ENCODE assay signal across 7 cellular contexts in genomic region chr1:143503048-143503447, GRCh38.
DNase-seq lines count a peak whose midpoint lies in the region; ATAC-seq and TF ChIP-seq lines count a peak whose summit lies in the region.
"Not testable (repeated sequence)": the region's sequence is repeated elsewhere in the genome, so short reads cannot be mapped to it uniquely, and the experiment has no call there.

No MANE protein-coding gene starts in this region.

- not testable (repeated sequence) for TF ChIP-seq CTCF in Caco-2 (IDR thresholded peaks at IDR 0.05; ENCODE audit: insufficient read depth in 1 of 2, low read depth in 1 of 2, low read length in 1 of 2, severe bottlenecking in 1 of 2, unreplicated experiment in 1 of 2); activated CD8-positive, alpha-beta T cell treated with anti-CD3 and anti-CD28 coated beads for 36 hours (IDR thresholded peaks at IDR 0.05)

- not testable (repeated sequence) for H3K27me3 ChIP-seq in Caco-2 (replicated peaks; ENCODE audit: control insufficient read depth, insufficient read depth, low read length)

- DNase-seq in Caco-2; T-helper 2 cell treated with Interferon-gamma antibody and Interleukin-4, amounts not matched to agents 5 μg/mL and 100 μg/mL, for 36 hours (ENCODE audit: low spot score); activated CD8-positive, alpha-beta T cell treated with anti-CD3 and anti-CD28 coated beads for 36 hours; activated naive CD4-positive, alpha-beta T cell treated with anti-CD3 and anti-CD28 coated beads for 36 hours; activated naive CD8-positive, alpha-beta T cell treated with anti-CD3 and anti-CD28 coated beads, Interleukin-2, amount 50 U/mL, for 24 hours; memory B cell (ENCODE audit: low spot score in 2 of 2): not testable (repeated sequence)

- H3K27ac Mint-ChIP-seq in Caco-2 (ENCODE audit: unreplicated experiment) (peak overlapping the region; percentile 36), memory B cell (peak overlapping the region; percentile 60)
- H3K27ac Mint-ChIP-seq in T-helper 2 cell treated with Interferon-gamma antibody and Interleukin-4, amounts not matched to agents 5 μg/mL and 100 μg/mL, for 36 hours = peak overlapping the region; percentile 33
- H3K27ac Mint-ChIP-seq in activated CD8-positive, alpha-beta T cell treated with anti-CD3 and anti-CD28 coated beads for 36 hours = peak overlapping the region; percentile 3
- peak overlapping the region; percentile 57 for H3K27ac Mint-ChIP-seq in activated naive CD4-positive, alpha-beta T cell treated with anti-CD3 and anti-CD28 coated beads for 36 hours
- peak overlapping the region; percentile 78 for H3K27ac Mint-ChIP-seq in activated naive CD8-positive, alpha-beta T cell treated with anti-CD3 and anti-CD28 coated beads, Interleukin-2, amount 50 U/mL, for 24 hours
- peak overlapping the region; percentile 90 for H3K27ac Mint-ChIP-seq in stimulated activated naive CD8-positive, alpha-beta T cell treated with anti-CD3 and anti-CD28 coated beads, Interleukin-15, Interleukin-2, amounts not matched to agents 100 ng/mL and 50 ng/mL, for 24 hours

- H3K36me3 Mint-ChIP-seq in Caco-2 (ENCODE audit: insufficient read depth, unreplicated experiment) (peaks cover 23% of the 10 kb centered on the region), memory B cell (peaks cover 18% of the 10 kb centered on the region)
- peaks cover 14% of the 10 kb centered on the region for H3K36me3 Mint-ChIP-seq in T-helper 2 cell treated with Interferon-gamma antibody and Interleukin-4, amounts not matched to agents 5 μg/mL and 100 μg/mL, for 36 hours (ENCODE audit: low read depth)
- H3K36me3 Mint-ChIP-seq in activated CD8-positive, alpha-beta T cell treated with anti-CD3 and anti-CD28 coated beads for 36 hours (ENCODE audit: low read depth) = peaks cover 16% of the 10 kb centered on the region
- H3K36me3 Mint-ChIP-seq in activated naive CD4-positive, alpha-beta T cell treated with anti-CD3 and anti-CD28 coated beads for 36 hours (ENCODE audit: low read depth) = peaks cover 21% of the 10 kb centered on the region
- peaks cover 17% of the 10 kb centered on the region for H3K36me3 Mint-ChIP-seq in activated naive CD8-positive, alpha-beta T cell treated with anti-CD3 and anti-CD28 coated beads, Interleukin-2, amount 50 U/mL, for 24 hours (ENCODE audit: low read depth)
- H3K36me3 Mint-ChIP-seq in stimulated activated naive CD8-positive, alpha-beta T cell treated with anti-CD3 and anti-CD28 coated beads, Interleukin-15, Interleukin-2, amounts not matched to agents 100 ng/mL and 50 ng/mL, for 24 hours (ENCODE audit: low read depth) = peaks cover 17% of the 10 kb centered on the region

- intact Hi-C loops in Caco-2 (cut with micrococcal nuclease; ENCODE audit: unreplicated experiment); activated CD8-positive, alpha-beta T cell treated with anti-CD3 and anti-CD28 coated beads for 36 hours (cut with micrococcal nuclease); activated naive CD4-positive, alpha-beta T cell treated with anti-CD3 and anti-CD28 coated beads for 36 hours (cut with micrococcal nuclease): not testable (repeated sequence)

- H3K4me3 ChIP-seq in Caco-2 (ENCODE audit: low read depth, low read length) = not testable (repeated sequence)

- not testable (repeated sequence) for BruUV-seq in Caco-2 (replicated peaks; lab: Mats Ljungman, UMichigan)

- peaks cover 15% of the 10 kb centered on the region for H3K27me3 Mint-ChIP-seq in Caco-2 (ENCODE audit: insufficient read depth, unreplicated experiment)
- H3K27me3 Mint-ChIP-seq in T-helper 2 cell treated with Interferon-gamma antibody and Interleukin-4, amounts not matched to agents 5 μg/mL and 100 μg/mL, for 36 hours (ENCODE audit: low read depth) = peaks cover 21% of the 10 kb centered on the region
- H3K27me3 Mint-ChIP-seq in activated CD8-positive, alpha-beta T cell treated with anti-CD3 and anti-CD28 coated beads for 36 hours = peaks cover 16% of the 10 kb centered on the region
- peaks cover 16% of the 10 kb centered on the region for H3K27me3 Mint-ChIP-seq in activated naive CD4-positive, alpha-beta T cell treated with anti-CD3 and anti-CD28 coated beads for 36 hours (ENCODE audit: low read depth)
- peaks cover 20% of the 10 kb centered on the region for H3K27me3 Mint-ChIP-seq in activated naive CD8-positive, alpha-beta T cell treated with anti-CD3 and anti-CD28 coated beads, Interleukin-2, amount 50 U/mL, for 24 hours
- H3K27me3 Mint-ChIP-seq in memory B cell = peaks cover 11% of the 10 kb centered on the region
- peaks cover 24% of the 10 kb centered on the region for H3K27me3 Mint-ChIP-seq in stimulated activated naive CD8-positive, alpha-beta T cell treated with anti-CD3 and anti-CD28 coated beads, Interleukin-15, Interleukin-2, amounts not matched to agents 100 ng/mL and 50 ng/mL, for 24 hours

- H3K4me1 Mint-ChIP-seq in Caco-2 (ENCODE audit: low read depth, unreplicated experiment); T-helper 2 cell treated with Interferon-gamma antibody and Interleukin-4, amounts not matched to agents 5 μg/mL and 100 μg/mL, for 36 hours (ENCODE audit: low read depth); activated CD8-positive, alpha-beta T cell treated with anti-CD3 and anti-CD28 coated beads for 36 hours (ENCODE audit: low read depth); activated naive CD4-positive, alpha-beta T cell treated with anti-CD3 and anti-CD28 coated beads for 36 hours (ENCODE audit: low read depth); activated naive CD8-positive, alpha-beta T cell treated with anti-CD3 and anti-CD28 coated beads, Interleukin-2, amount 50 U/mL, for 24 hours; memory B cell; stimulated activated naive CD8-positive, alpha-beta T cell treated with anti-CD3 and anti-CD28 coated beads, Interleukin-15, Interleukin-2, amounts not matched to agents 100 ng/mL and 50 ng/mL, for 24 hours (ENCODE audit: low read depth): not testable (repeated sequence)

- POLR2A ChIA-PET in Caco-2 (lab: Charles Lee); activated CD8-positive, alpha-beta T cell treated with anti-CD3 and anti-CD28 coated beads for 36 hours (lab: Charles Lee): not testable (repeated sequence)

- H3K4me1 ChIP-seq in Caco-2 = not testable (repeated sequence)

- H3K9me3 Mint-ChIP-seq in Caco-2 (ENCODE audit: unreplicated experiment) = peaks cover 32% of the 10 kb centered on the region
- H3K9me3 Mint-ChIP-seq in T-helper 2 cell treated with Interferon-gamma antibody and Interleukin-4, amounts not matched to agents 5 μg/mL and 100 μg/mL, for 36 hours = peaks cover 29% of the 10 kb centered on the region
- peaks cover 21% of the 10 kb centered on the region for H3K9me3 Mint-ChIP-seq in activated CD8-positive, alpha-beta T cell treated with anti-CD3 and anti-CD28 coated beads for 36 hours
- peaks cover 24% of the 10 kb centered on the region for H3K9me3 Mint-ChIP-seq in activated naive CD4-positive, alpha-beta T cell treated with anti-CD3 and anti-CD28 coated beads for 36 hours
- peaks cover 25% of the 10 kb centered on the region for H3K9me3 Mint-ChIP-seq in activated naive CD8-positive, alpha-beta T cell treated with anti-CD3 and anti-CD28 coated beads, Interleukin-2, amount 50 U/mL, for 24 hours
- peaks cover 23% of the 10 kb centered on the region for H3K9me3 Mint-ChIP-seq in memory B cell
- peaks cover 22% of the 10 kb centered on the region for H3K9me3 Mint-ChIP-seq in stimulated activated naive CD8-positive, alpha-beta T cell treated with anti-CD3 and anti-CD28 coated beads, Interleukin-15, Interleukin-2, amounts not matched to agents 100 ng/mL and 50 ng/mL, for 24 hours

- not testable (repeated sequence) for H3K36me3 ChIP-seq in Caco-2 (ENCODE audit: control insufficient read depth, insufficient read depth, low read length)

- CTCF ChIA-PET in Caco-2 (lab: Charles Lee); activated CD8-positive, alpha-beta T cell treated with anti-CD3 and anti-CD28 coated beads for 36 hours (lab: Charles Lee); activated naive CD4-positive, alpha-beta T cell treated with anti-CD3 and anti-CD28 coated beads for 36 hours (lab: Charles Lee): not testable (repeated sequence)

- not testable (repeated sequence) for H3K9me3 ChIP-seq in Caco-2

- H3K4me3 Mint-ChIP-seq in Caco-2 (ENCODE audit: unreplicated experiment) = peak overlapping the region; percentile 53
- not testable (repeated sequence) for H3K4me3 Mint-ChIP-seq in T-helper 2 cell treated with Interferon-gamma antibody and Interleukin-4, amounts not matched to agents 5 μg/mL and 100 μg/mL, for 36 hours; activated CD8-positive, alpha-beta T cell treated with anti-CD3 and anti-CD28 coated beads for 36 hours; activated naive CD4-positive, alpha-beta T cell treated with anti-CD3 and anti-CD28 coated beads for 36 hours; activated naive CD8-positive, alpha-beta T cell treated with anti-CD3 and anti-CD28 coated beads, Interleukin-2, amount 50 U/mL, for 24 hours; memory B cell; stimulated activated naive CD8-positive, alpha-beta T cell treated with anti-CD3 and anti-CD28 coated beads, Interleukin-15, Interleukin-2, amounts not matched to agents 100 ng/mL and 50 ng/mL, for 24 hours

- ATAC-seq in activated CD8-positive, alpha-beta T cell treated with anti-CD3 and anti-CD28 coated beads for 36 hours; activated naive CD8-positive, alpha-beta T cell treated with anti-CD3 and anti-CD28 coated beads, Interleukin-2, amount 50 U/mL, for 24 hours; memory B cell (ENCODE audit: low read depth): not testable (repeated sequence)

Comparison
In these comparisons a context has a peak if more than half of its experiments do, and no peak if none do; other contexts are left out.
1. H3K27ac Mint-ChIP-seq: peak in every context shown above with its lines; median percentile 90 in stimulated activated naive CD8-positive, alpha-beta T cell treated with anti-CD3 and anti-CD28 coated beads, Interleukin-15, Interleukin-2, amounts not matched to agents 100 ng/mL and 50 ng/mL, for 24 hours; 78 in activated naive CD8-positive, alpha-beta T cell treated with anti-CD3 and anti-CD28 coated beads, Interleukin-2, amount 50 U/mL, for 24 hours; 60 in memory B cell; 57 in activated naive CD4-positive, alpha-beta T cell treated with anti-CD3 and anti-CD28 coated beads for 36 hours; 36 in Caco-2; 33 in T-helper 2 cell treated with Interferon-gamma antibody and Interleukin-4, amounts not matched to agents 5 μg/mL and 100 μg/mL, for 36 hours; 3 in activated CD8-positive, alpha-beta T cell treated with anti-CD3 and anti-CD28 coated beads for 36 hours.